15 cellular contexts compared by ENCODE assay signal in the genomic region with DNA sequence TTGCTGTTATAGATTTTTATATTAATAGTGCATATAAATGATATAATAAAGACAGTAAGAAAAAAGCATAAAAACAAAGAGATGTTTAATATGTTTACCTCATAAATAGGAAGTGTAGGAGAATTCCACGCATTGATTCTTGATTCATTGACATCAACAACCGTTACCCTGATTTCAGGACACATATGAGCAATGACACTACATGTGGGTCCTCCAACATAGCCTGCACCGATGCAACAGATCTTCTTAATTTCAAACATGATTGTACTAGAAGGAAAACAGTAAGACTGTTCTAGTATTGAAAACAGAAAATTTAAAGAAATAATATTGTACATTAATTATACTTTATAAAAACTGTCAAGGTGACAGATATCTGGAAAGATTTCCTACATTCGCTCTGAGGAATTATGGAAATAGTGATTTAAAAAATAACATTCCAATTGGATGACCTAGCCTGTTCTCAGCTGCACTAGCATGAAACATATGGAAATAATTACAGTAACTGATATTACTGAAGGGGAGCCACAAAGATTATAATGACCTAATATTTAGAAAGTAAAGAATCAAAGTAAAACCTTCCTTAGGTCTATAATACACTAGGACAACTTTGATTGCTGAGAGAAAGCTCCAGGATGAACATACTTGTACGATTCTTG. TPM values are rescaled to one million over a fixed set of nuclear protein-coding genes. Genes with fewer than 3 reads are reported as not detected.
A peak's percentile ranks its signal among the peaks of the same experiment; 100 is the strongest.
DNase-seq lines count a peak whose midpoint lies in the region; ATAC-seq and TF ChIP-seq lines count a peak whose summit lies in the region.
"Had no signal": no experiment of that assay in that cellular context is flagged by ENCODE, and none has a peak within 500 bp of the region (broad histone marks: within the 10 kb centered on the region; RNA-seq: fewer than 3 reads in every experiment).

No MANE protein-coding gene starts in this region.

- H3K4me3 ChIP-seq in A673 (ENCODE audit: low read depth, low read length, poor library complexity, severe bottlenecking) (no peak overlapping the region), body of pancreas (no peak overlapping the region)
- H3K4me3 ChIP-seq: thyroid gland had no signal

- no peaks in the 10 kb centered on the region for H3K27me3 Mint-ChIP-seq in HFFc6 (ENCODE audit: insufficient read depth)
- H3K27me3 Mint-ChIP-seq: activated naive CD8-positive, alpha-beta T cell; IgD-negative memory B cell had no signal

- H3K27ac ChIP-seq in A673 (ENCODE audit: low read depth, low read length, poor library complexity, severe bottlenecking): peak overlapping the region; percentile 47
- peak overlapping the region in 2 of 4 donors; percentile 17 to 40 for H3K27ac ChIP-seq in body of pancreas
- H3K27ac ChIP-seq: thyroid gland had no signal

- H3K4me3 Mint-ChIP-seq in HFFc6: peak overlapping the region; percentile 69
- H3K4me3 Mint-ChIP-seq: activated naive CD8-positive, alpha-beta T cell had no signal

- H3K27ac Mint-ChIP-seq in HFFc6: peak overlapping the region; percentile 85
- H3K27ac Mint-ChIP-seq: activated naive CD8-positive, alpha-beta T cell; IgD-negative memory B cell had no signal

- H3K36me3 Mint-ChIP-seq in HFFc6 (ENCODE audit: low read depth): peaks cover 24% of the 10 kb centered on the region
- H3K36me3 Mint-ChIP-seq: activated naive CD8-positive, alpha-beta T cell had no signal

- CTCF ChIA-PET in A673 (lab: Charles Lee): no interaction called here

- peak; percentile 19 for DNase-seq in A673 (ENCODE audit: low spot score)
- peak; percentile 74 for DNase-seq in HFFc6
- DNase-seq in body of pancreas: no peak
- DNase-seq in lung microvascular endothelial cell (ENCODE audit: low read depth in 2 of 2): peak; percentile 16 to 23
- DNase-seq in GM13977 (ENCODE audit: low spot score): no peak
- DNase-seq: activated CD4-positive, alpha-beta T cell treated with anti-CD3 and anti-CD28 coated beads for 4 hours; hypothalamus; left cardiac atrium; NCI-H82; thyroid gland had no signal

- H3K27me3 ChIP-seq in A673 (replicated peaks; ENCODE audit: insufficient read depth, low read depth, low read length, poor library complexity): no peaks in the 10 kb centered on the region
- H3K27me3 ChIP-seq in body of pancreas: no peaks in the 10 kb centered on the region
- H3K27me3 ChIP-seq: thyroid gland had no signal

- TF ChIP-seq CTCF in A673 (conservative IDR thresholded peaks at IDR 0.05; ENCODE audit: low read depth, low read length) (no peak), HFFc6 (IDR thresholded peaks at IDR 0.05) (no peak), body of pancreas (IDR thresholded peaks at IDR 0.05) (no peak), GM13977 (IDR thresholded peaks at IDR 0.05; ENCODE audit: extremely low read depth, insufficient read depth, missing control alignments) (no peak)

- H3K4me1 ChIP-seq in A673 (ENCODE audit: insufficient read depth, low read length, poor library complexity, severe bottlenecking): peaks cover 15% of the 10 kb centered on the region
- peaks cover 20% of the 10 kb centered on the region for H3K4me1 ChIP-seq in body of pancreas

- ATAC-seq in body of pancreas: peak; percentile 30
- no peak for ATAC-seq in GM21390 (IDR thresholded peaks at IDR 0.05; ENCODE audit: unreplicated experiment)
- no peak for ATAC-seq in HG03354 (IDR thresholded peaks at IDR 0.05; ENCODE audit: poor library complexity, severe bottlenecking, unreplicated experiment)
- ATAC-seq in GM21526 (IDR thresholded peaks at IDR 0.05; ENCODE audit: low FRiP score, unreplicated experiment): no peak
- ATAC-seq: left cardiac atrium had no signal

- no TSS peak for BruUV-seq in A673 (replicated peaks; lab: Mats Ljungman, UMichigan)

- intact Hi-C loops in A673 (cut with micrococcal nuclease; ENCODE audit: unreplicated experiment) (no loop called here), body of pancreas (cut with DNase I) (no loop called here)

- H3K4me1 Mint-ChIP-seq in HFFc6 (ENCODE audit: low read depth): peaks cover 45% of the 10 kb centered on the region

- in situ Hi-C loops in GM13977 (cut with MboI; ENCODE audit: low pct_unique_long_range_greater_than_20kb, low sequenced_read_pairs, unreplicated experiment): no loop called here

- H3K9me3 ChIP-seq in A673 (ENCODE audit: low read depth, low read length, poor library complexity, severe bottlenecking): no peaks in the 10 kb centered on the region
- no peaks in the 10 kb centered on the region for H3K9me3 ChIP-seq in body of pancreas
- H3K9me3 ChIP-seq: thyroid gland had no signal

- no peaks in the 10 kb centered on the region for H3K9me3 Mint-ChIP-seq in HFFc6
- H3K9me3 Mint-ChIP-seq: IgD-negative memory B cell had no signal

- POLR2A ChIA-PET in A673 (lab: Charles Lee; ENCODE audit: low non-redundant PET): no interaction called here

- no peak for TF ChIP-seq POLR2A in body of pancreas (IDR thresholded peaks at IDR 0.05)

- H3K36me3 ChIP-seq in A673 (ENCODE audit: insufficient read depth, low read length, poor library complexity, severe bottlenecking) (peaks cover 8% of the 10 kb centered on the region), body of pancreas (replicated peaks in 1 of 2; ENCODE audit: insufficient read depth in 1 of 2, low read depth in 2 of 2) (peaks cover 0 to 4% of the 10 kb centered on the region in 2 donors)

- 54 to 55% methylated on average over 5 of the region's 5 CpGs for WGBS in body of pancreas, 2 donors

RNA-seq across cellular contexts. Expression of gene UGDH, which starts 5.9 kb away (rescaled TPM):
- 52.5 and 62.1 TPM in 2 replicates for total RNA-seq in A673 (2021)
- 100 to 1,000 TPM in 5 of 6 experiments, 10 to 100 TPM in 1; 97.1 to 169 (median 158) TPM for total RNA-seq in HFFc6 (2021; fragmentation: NEBNext Ultra II Directional; extraction: Animal tissue kit (Norgen Biotek cat#: 25700))
- 100 to 1,000 TPM in 1 of 2 donors, 10 to 100 TPM in 1; 71.1 to 107 TPM for total RNA-seq in body of pancreas
- 25.5 and 28.2 TPM in 2 replicates for total RNA-seq in lung microvascular endothelial cell

Comparison
In these comparisons a context has a peak if more than half of its experiments do, and no peak if none do; other contexts are left out.
1. DNase-seq: peak in A673 (single experiment), HFFc6 (single experiment) and lung microvascular endothelial cell (2 of 2); none in body of pancreas (0 of 4) and GM13977 (single experiment).